ENCODE assay signal across 1 cellular context in the genomic region with DNA sequence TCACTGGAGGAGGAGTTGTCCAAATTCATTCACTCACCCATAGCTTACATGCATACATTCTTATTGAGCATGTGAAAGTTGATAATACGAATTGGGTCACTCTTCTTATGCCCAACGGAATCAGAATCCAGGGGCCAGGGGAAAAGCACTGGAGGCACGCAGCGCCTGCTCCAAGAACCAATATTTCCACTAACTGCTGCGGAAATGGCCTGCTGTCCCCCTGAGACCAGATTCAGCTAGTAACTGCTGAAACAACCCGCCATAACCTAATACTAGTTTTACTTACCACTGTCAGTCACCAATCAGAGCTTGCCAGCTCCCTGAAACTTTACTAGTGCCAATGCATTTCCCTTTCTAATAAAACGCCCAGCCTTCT.
TF ChIP-seq lines count a peak whose summit lies in the region.

No MANE protein-coding gene starts in this region.

TF ChIP-seq in H1, 55 proteins besides CTCF, POLR2A, EP300 and RAD21:
- TF ChIP-seq POU5F1 (IDR thresholded peaks at IDR 0.05; ENCODE audit: low read depth, low read length) = no peak
- peak; percentile 4 for TF ChIP-seq SAP30 (IDR thresholded peaks at IDR 0.05; ENCODE audit: insufficient read depth, insufficient replicate concordance, low read length)
- no peak for TF ChIP-seq HDAC6 (IDR thresholded peaks at IDR 0.05; ENCODE audit: low read depth, low read length)
- TF ChIP-seq TAF7 (optimal IDR thresholded peaks at IDR 0.05; ENCODE audit: borderline replicate concordance, low read depth, low read length) = no peak
- TF ChIP-seq KDM1A (IDR thresholded peaks at IDR 0.05; ENCODE audit: borderline replicate concordance, low read length) = no peak
- TF ChIP-seq BACH1 (IDR thresholded peaks at IDR 0.05; ENCODE audit: low read length) = no peak
- TF ChIP-seq JUND (IDR thresholded peaks at IDR 0.05; ENCODE audit: low read length) = no peak
TF ChIP-seq in H1: peak in this region for 1.
